ENCODE assay signal across 8 cellular contexts in genomic region chr6:26272171-26272631, GRCh38.
DNase-seq lines count a peak whose midpoint lies in the region; ATAC-seq and TF ChIP-seq lines count a peak whose summit lies in the region.

No MANE protein-coding gene starts in this region.

- peaks cover 0 to 2% (median 0%) of the 10 kb centered on the region in 5 experiments for H3K9me3 Mint-ChIP-seq in brain
- no peaks in the 10 kb centered on the region for H3K9me3 Mint-ChIP-seq in stimulated activated memory B cell treated with anti-CD40 and anti-IgM and Interleukin-4, amounts not matched to agents 10 μg/mL and 1 μg/mL and 100 μg/mL, for 72 hours

- no peak overlapping the region for H3K4me3 Mint-ChIP-seq in brain
- peak overlapping the region; percentile 86 for H3K4me3 Mint-ChIP-seq in stimulated activated memory B cell treated with anti-CD40 and anti-IgM and Interleukin-4, amounts not matched to agents 10 μg/mL and 1 μg/mL and 100 μg/mL, for 72 hours

- DNase-seq in GM10266 (ENCODE audit: extremely low spot score) (no peak), RWPE2 (ENCODE audit: low spot score) (no peak), left colon (peak; percentile 54 to 80), EL (no peak)

- H3K36me3 Mint-ChIP-seq in brain, result no peaks in the 10 kb centered on the region
- H3K36me3 Mint-ChIP-seq in stimulated activated memory B cell treated with anti-CD40 and anti-IgM and Interleukin-4, amounts not matched to agents 10 μg/mL and 1 μg/mL and 100 μg/mL, for 72 hours, result no peaks in the 10 kb centered on the region

- peak overlapping the region in 3 of 5 experiments; percentile 36 to 89 (median 85) for H3K27ac Mint-ChIP-seq in brain
- H3K27ac Mint-ChIP-seq in stimulated activated memory B cell treated with anti-CD40 and anti-IgM and Interleukin-4, amounts not matched to agents 10 μg/mL and 1 μg/mL and 100 μg/mL, for 72 hours, result no peak overlapping the region

- H3K4me3 ChIP-seq in RWPE2 (ENCODE audit: severe bottlenecking), result peak overlapping the region; percentile 47

- no peaks in the 10 kb centered on the region for H3K27me3 ChIP-seq in RWPE2 (ENCODE audit: insufficient read depth, poor library complexity, severe bottlenecking)

- peaks cover 26% of the 10 kb centered on the region for H3K4me1 Mint-ChIP-seq in brain
- H3K4me1 Mint-ChIP-seq in stimulated activated memory B cell treated with anti-CD40 and anti-IgM and Interleukin-4, amounts not matched to agents 10 μg/mL and 1 μg/mL and 100 μg/mL, for 72 hours, result no peaks in the 10 kb centered on the region

- H3K36me3 ChIP-seq in RWPE2 (ENCODE audit: low read depth), result no peaks in the 10 kb centered on the region

- intact Hi-C loops in left colon (cut with DNase I, micrococcal nuclease), result no loop called here

- peak overlapping the region; percentile 92 for H3K27ac ChIP-seq in RWPE2 (ENCODE audit: poor library complexity, severe bottlenecking)

- H3K4me1 ChIP-seq in RWPE2 (ENCODE audit: insufficient read depth, poor library complexity, severe bottlenecking), result peaks cover 14% of the 10 kb centered on the region

- H3K9me3 ChIP-seq in RWPE2 (ENCODE audit: severe bottlenecking), result no peaks in the 10 kb centered on the region

- peak; percentile 22 for TF ChIP-seq CTCF in GM10266 (IDR thresholded peaks at IDR 0.05; ENCODE audit: control insufficient read depth, insufficient read depth, low read depth, missing control alignments)
- TF ChIP-seq CTCF in RWPE2 (IDR thresholded peaks at IDR 0.05; ENCODE audit: poor library complexity, severe bottlenecking), result no peak
- TF ChIP-seq CTCF in brain (conservative IDR thresholded peaks at IDR 0.05), result no peak

- peaks cover 6% of the 10 kb centered on the region for H3K27me3 Mint-ChIP-seq in brain
- H3K27me3 Mint-ChIP-seq in stimulated activated memory B cell treated with anti-CD40 and anti-IgM and Interleukin-4, amounts not matched to agents 10 μg/mL and 1 μg/mL and 100 μg/mL, for 72 hours, result no peaks in the 10 kb centered on the region

- ATAC-seq in HG02678 (IDR thresholded peaks at IDR 0.05; ENCODE audit: unreplicated experiment) (peak; percentile 26), RWPE2 (ENCODE audit: low read depth) (0 out of 3 replicates have a peak, but pooled peaks have one; percentile 7), left colon (peak; percentile 65), GM19467 (IDR thresholded peaks at IDR 0.05; ENCODE audit: unreplicated experiment) (no peak)
- peak; percentile 67 for ATAC-seq in stimulated activated memory B cell treated with anti-CD40 and anti-IgM and Interleukin-4, amounts not matched to agents 10 μg/mL and 1 μg/mL and 100 μg/mL, for 72 hours

Comparison
In these comparisons a context has a peak if more than half of its experiments do, and no peak if none do; other contexts are left out.
1. DNase-seq: peak in left colon (2 of 2); none in GM10266 (single experiment), RWPE2 (single experiment) and EL (single experiment).